Comparison of ENCODE assay signal across 8 cellular contexts in genomic region chr11:72793081-72793451, GRCh38. TPM values are rescaled to one million over a fixed set of nuclear protein-coding genes. Genes with fewer than 3 reads are reported as not detected.
A peak's percentile ranks its signal among the peaks of the same experiment; 100 is the strongest.
DNase-seq lines count a peak whose midpoint lies in the region; ATAC-seq, FAIRE-seq and TF ChIP-seq lines count a peak whose summit lies in the region.

No MANE protein-coding gene starts in this region.

- peak overlapping the region; percentile 85 for H3K4me2 ChIP-seq in astrocyte (ENCODE audit: low read length)

- no peak for ATAC-seq in HG03460 (IDR thresholded peaks at IDR 0.05; ENCODE audit: unreplicated experiment)
- no peak for ATAC-seq in HG03354 (IDR thresholded peaks at IDR 0.05; ENCODE audit: poor library complexity, severe bottlenecking, unreplicated experiment)
- no peak for ATAC-seq in HG03159 (IDR thresholded peaks at IDR 0.05; ENCODE audit: unreplicated experiment)

- H3K4me3 ChIP-seq in left ventricle myocardium inferior, result peak overlapping the region; percentile 79
- no peak overlapping the region for H3K4me3 ChIP-seq in astrocyte (ENCODE audit: insufficient read depth, low read depth, low read length)
- H3K4me3 ChIP-seq in mesodermal cell (ENCODE audit: extremely low read depth, insufficient read depth, low read length, poor library complexity, severe bottlenecking), result peak overlapping the region; percentile 62
- peak overlapping the region; percentile 49 to 63 for H3K4me3 ChIP-seq in vagina

- H4K20me1 ChIP-seq in astrocyte (ENCODE audit: insufficient read depth, low read length), result no peaks in the 10 kb centered on the region

- WGBS in mesodermal cell (ENCODE audit: insufficient coverage in 2 of 2), 2 experiments, result 93 to 100% methylated on average over 2 of the region's 2 CpGs

- H3K36me3 ChIP-seq in left ventricle myocardium inferior, result no peaks in the 10 kb centered on the region
- no peaks in the 10 kb centered on the region for H3K36me3 ChIP-seq in astrocyte (ENCODE audit: insufficient read depth, low read length)
- H3K36me3 ChIP-seq in mesodermal cell (ENCODE audit: control insufficient read depth, insufficient read depth, low read length), result no peaks in the 10 kb centered on the region
- H3K36me3 ChIP-seq in vagina, result no peaks in the 10 kb centered on the region

- FAIRE-seq in astrocyte (lab: Jason Lieb, UNC), result no peak

- peak overlapping the region; percentile 77 for H3K27ac Mint-ChIP-seq in astrocyte (ENCODE audit: unreplicated experiment)

- peak overlapping the region; percentile 91 for H3K4me3 Mint-ChIP-seq in astrocyte (ENCODE audit: unreplicated experiment)

- H3K4me1 ChIP-seq in left ventricle myocardium inferior (peaks cover 47% of the 10 kb centered on the region), astrocyte (ENCODE audit: insufficient read depth, low read length) (peaks cover 29% of the 10 kb centered on the region), mesodermal cell (ENCODE audit: control insufficient read depth, insufficient read depth, low read length, poor library complexity, severe bottlenecking) (peaks cover 11% of the 10 kb centered on the region), vagina (peaks cover 30% of the 10 kb centered on the region)

- no peaks in the 10 kb centered on the region for H3K9me3 ChIP-seq in left ventricle myocardium inferior (replicated peaks)
- H3K9me3 ChIP-seq in astrocyte (ENCODE audit: insufficient read depth, low read depth, low read length), result no peaks in the 10 kb centered on the region
- H3K9me3 ChIP-seq in mesodermal cell (ENCODE audit: control insufficient read depth, low read length), result no peaks in the 10 kb centered on the region
- no peaks in the 10 kb centered on the region for H3K9me3 ChIP-seq in vagina

- no peak for DNase-seq in left ventricle myocardium inferior
- no peak for DNase-seq in cardiac septum (ENCODE audit: low spot score)
- no peak for DNase-seq in astrocyte (ENCODE audit: low read depth)
- DNase-seq in vagina (ENCODE audit: extremely low spot score in 2 of 2), result no peak

- H3K27me3 ChIP-seq in left ventricle myocardium inferior (ENCODE audit: low read depth) (no peaks in the 10 kb centered on the region), astrocyte (ENCODE audit: insufficient read depth, low read length) (no peaks in the 10 kb centered on the region), vagina (no peaks in the 10 kb centered on the region)

- peaks cover 10% of the 10 kb centered on the region for H3K4me1 Mint-ChIP-seq in astrocyte (ENCODE audit: low read depth, unreplicated experiment)

- peak overlapping the region; percentile 97 for H3K27ac ChIP-seq in left ventricle myocardium inferior (replicated peaks)
- H3K27ac ChIP-seq in astrocyte (ENCODE audit: low read depth, low read length), result peak overlapping the region; percentile 91
- H3K27ac ChIP-seq in mesodermal cell (ENCODE audit: low read depth, low read length, severe bottlenecking), result no peak overlapping the region
- H3K27ac ChIP-seq in vagina, result peak overlapping the region; percentile 92

- peaks cover 3% of the 10 kb centered on the region for H3K9me3 Mint-ChIP-seq in astrocyte (ENCODE audit: unreplicated experiment)

- H2AFZ ChIP-seq in astrocyte (ENCODE audit: low read depth, low read length), result peak overlapping the region; percentile 55

- peak overlapping the region; percentile 86 for H3K9ac ChIP-seq in astrocyte (ENCODE audit: low read length)

- intact Hi-C loops in left ventricle myocardium inferior (cut with micrococcal nuclease) (loop anchor here (5.0 kb wide), 1 partner anchor 66 kb away; no protein-coding TSS in a partner anchor), cardiac septum (cut with DNase I) (loop anchor here (1.0 kb wide), 1 partner anchor 70 kb away; no protein-coding TSS in a partner anchor), vagina (cut with DNase I) (loop anchor here (5.0 kb wide), 1 partner anchor 71 kb away; no protein-coding TSS in a partner anchor)

- no peaks in the 10 kb centered on the region for H3K27me3 Mint-ChIP-seq in astrocyte (ENCODE audit: low read depth, unreplicated experiment)

- no peaks in the 10 kb centered on the region for H3K79me2 ChIP-seq in astrocyte (ENCODE audit: insufficient read depth, low read length)

- H3K36me3 Mint-ChIP-seq in astrocyte (ENCODE audit: low read depth, unreplicated experiment), result no peaks in the 10 kb centered on the region

- TF ChIP-seq CTCF in left ventricle myocardium inferior (IDR thresholded peaks at IDR 0.05; ENCODE audit: borderline replicate concordance), result no peak
- TF ChIP-seq CTCF in astrocyte (IDR thresholded peaks at IDR 0.05; ENCODE audit: insufficient read depth, low read depth, low read length), result no peak
- no peak for TF ChIP-seq CTCF in vagina (IDR thresholded peaks at IDR 0.05)

- TF ChIP-seq POLR2A in vagina (IDR thresholded peaks at IDR 0.05), result no peak

RNA-seq across cellular contexts. Expression of gene STARD10, which starts 0.8 kb away (rescaled TPM):
- total RNA-seq in left ventricle myocardium inferior (93.6 TPM), cardiac septum (45.2 TPM), astrocyte (38.4 and 42.3 TPM in 2 replicates), vagina (75.9 TPM)
- 56.6 TPM for polyA plus RNA-seq in mesodermal cell (2013, experiment 1 of 2)
- polyA plus RNA-seq in mesodermal cell (2013, experiment 2 of 2), result 45.7 TPM

RNA-seq across cellular contexts. Expression of gene ATG16L2, which starts 21.1 kb away (rescaled TPM):
- 14.4 TPM for total RNA-seq in left ventricle myocardium inferior
- 21.4 TPM for total RNA-seq in cardiac septum
- total RNA-seq in astrocyte, result 9.6 and 11.7 TPM in 2 replicates
- 23.8 TPM for polyA plus RNA-seq in mesodermal cell (2013, experiment 1 of 2)
- 18.5 TPM for polyA plus RNA-seq in mesodermal cell (2013, experiment 2 of 2)
- total RNA-seq in vagina, result 32.2 TPM

RNA-seq across cellular contexts. Expression of gene ARAP1, which starts 40.9 kb away (rescaled TPM):
- total RNA-seq in left ventricle myocardium inferior, result 51.9 TPM
- 46.3 TPM for total RNA-seq in cardiac septum
- total RNA-seq in astrocyte, result 31.9 and 33.8 TPM in 2 replicates
- 54.9 TPM for polyA plus RNA-seq in mesodermal cell (2013, experiment 1 of 2)
- polyA plus RNA-seq in mesodermal cell (2013, experiment 2 of 2), result 42.9 TPM
- total RNA-seq in vagina, result 59.2 TPM
